In the genomic region with DNA sequence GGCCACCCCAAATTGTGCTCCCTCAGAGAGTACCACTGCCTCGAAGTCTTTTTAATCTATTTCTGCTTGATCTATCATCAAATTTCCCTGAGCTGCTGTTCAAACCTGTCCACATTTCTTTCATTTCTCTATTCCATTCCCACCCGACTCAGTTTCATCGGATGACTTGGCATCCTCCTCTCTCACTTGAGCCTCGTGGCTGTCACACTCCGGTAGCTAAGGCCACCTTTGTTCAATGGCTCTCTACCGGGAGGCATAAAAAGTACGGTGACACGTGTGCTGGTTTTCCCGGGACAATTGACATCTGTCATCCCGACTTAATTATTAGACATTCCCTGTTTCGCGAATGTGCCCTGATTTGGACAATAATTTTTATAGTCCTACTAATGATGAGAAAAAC, we compare ENCODE assay signal across 1 cellular context.
TF ChIP-seq lines count a peak whose summit lies in the region.

No MANE protein-coding gene starts in this region.

TF ChIP-seq in SK-N-SH, 30 proteins besides CTCF, POLR2A, EP300 and RAD21 (continued from another document):
- TF ChIP-seq NFIC (IDR thresholded peaks at IDR 0.05; ENCODE audit: borderline replicate concordance): no peak
- no peak for TF ChIP-seq TAF1 (IDR thresholded peaks at IDR 0.05; ENCODE audit: borderline replicate concordance, low read depth, low read length)
- TF ChIP-seq GATA2 (CRISPR knock-in tag; IDR thresholded peaks at IDR 0.05): no peak
- no peak for TF ChIP-seq RXRA (IDR thresholded peaks at IDR 0.05; ENCODE audit: borderline replicate concordance, low read depth)
- TF ChIP-seq TEAD4 (IDR thresholded peaks at IDR 0.05; ENCODE audit: borderline replicate concordance, insufficient read depth): no peak
- TF ChIP-seq MAX (IDR thresholded peaks at IDR 0.05; ENCODE audit: low read depth): no peak
- no peak for TF ChIP-seq JUND (IDR thresholded peaks at IDR 0.05)
- TF ChIP-seq FOXJ3 (CRISPR knock-in tag; IDR thresholded peaks at IDR 0.05): no peak
